ENCODE assay signal across 19 cellular contexts in the genomic region with DNA sequence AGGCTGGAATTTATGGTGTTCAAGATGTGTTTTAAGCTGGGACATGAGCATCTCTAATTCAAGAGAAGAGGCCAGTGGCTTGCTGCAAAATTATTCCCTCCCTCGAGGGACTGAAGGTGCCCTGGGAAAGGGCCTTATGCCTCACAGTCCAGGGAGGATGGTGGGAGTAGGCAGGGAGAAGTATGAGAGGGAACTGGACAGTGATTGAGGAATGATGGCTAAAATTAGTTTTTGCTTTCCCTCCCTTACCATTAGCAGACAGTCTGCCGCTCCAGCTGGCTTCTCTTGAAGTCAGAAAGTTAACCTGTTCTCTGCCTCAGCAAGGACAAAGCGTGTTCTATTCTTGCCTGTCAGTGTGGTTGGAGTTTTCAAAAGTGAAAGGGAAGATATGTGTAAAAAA.
"Had no signal": no experiment of that assay in that cellular context is flagged by ENCODE, and none has a peak within 500 bp of the region (broad histone marks: within the 10 kb centered on the region; RNA-seq: fewer than 3 reads in every experiment).

No MANE protein-coding gene starts in this region.

- H3K9me3 Mint-ChIP-seq: activated CD4-positive, alpha-beta memory T cell treated with anti-CD3 and anti-CD28 coated beads for 36 hours; activated T-cell treated with anti-CD3 and anti-CD28 coated beads, Interleukin-2, amount 50 U/mL, for 4 hours had no signal

- H3K4me3 ChIP-seq: ascending aorta, gastrocnemius medialis, lower lobe of right lung, psoas muscle, testis, upper lobe of right lung had no signal

- H3K27ac Mint-ChIP-seq: activated CD4-positive, alpha-beta memory T cell treated with anti-CD3 and anti-CD28 coated beads for 36 hours; naive thymus-derived CD4-positive, alpha-beta T cell; stimulated activated naive CD8-positive, alpha-beta T cell treated with anti-CD3 and anti-CD28 coated beads, Interleukin-15, Interleukin-2, amounts not matched to agents 100 ng/mL and 50 ng/mL, for 24 hours had no signal

- H3K4me1 Mint-ChIP-seq: naive thymus-derived CD4-positive, alpha-beta T cell had no signal

- DNase-seq: activated CD4-positive, alpha-beta memory T cell treated with anti-CD3 and anti-CD28 coated beads for 36 hours; activated gamma-delta T cell treated with Interleukin-2 at 50 U/mL for 16 hours; activated T-cell treated with anti-CD3 and anti-CD28 coated beads, Interleukin-2, amount 50 U/mL, for 4 hours; caudate nucleus; cortex of kidney; effector memory CD4-positive, alpha-beta T cell; gastrocnemius medialis; hippocampal formation; kidney glomerular epithelial cell; lower lobe of right lung; naive thymus-derived CD4-positive, alpha-beta T cell; psoas muscle; stimulated activated CD4-positive, alpha-beta T cell treated with anti-CD3 and anti-CD28 coated beads, Interleukin-15, amount 100 ng/mL, for 24 hours; stimulated activated CD4-positive, alpha-beta T cell treated with anti-CD3 and anti-CD28 coated beads, Interleukin-4, amount 100 ng/mL, for 24 hours; T-helper 9 cell; testis; upper lobe of right lung had no signal

- H3K36me3 Mint-ChIP-seq: activated CD4-positive, alpha-beta memory T cell treated with anti-CD3 and anti-CD28 coated beads for 36 hours; naive thymus-derived CD4-positive, alpha-beta T cell had no signal

- H3K4me3 Mint-ChIP-seq: activated CD4-positive, alpha-beta memory T cell treated with anti-CD3 and anti-CD28 coated beads for 36 hours; activated T-cell treated with anti-CD3 and anti-CD28 coated beads, Interleukin-2, amount 50 U/mL, for 4 hours; naive thymus-derived CD4-positive, alpha-beta T cell; stimulated activated naive CD8-positive, alpha-beta T cell treated with anti-CD3 and anti-CD28 coated beads, Interleukin-15, Interleukin-2, amounts not matched to agents 100 ng/mL and 50 ng/mL, for 24 hours had no signal

- H3K27me3 Mint-ChIP-seq: activated CD4-positive, alpha-beta memory T cell treated with anti-CD3 and anti-CD28 coated beads for 36 hours; naive thymus-derived CD4-positive, alpha-beta T cell; stimulated activated naive CD8-positive, alpha-beta T cell treated with anti-CD3 and anti-CD28 coated beads, Interleukin-15, Interleukin-2, amounts not matched to agents 100 ng/mL and 50 ng/mL, for 24 hours had no signal

- ATAC-seq: activated T-cell treated with anti-CD3 and anti-CD28 coated beads, Interleukin-2, amount 50 U/mL, for 4 hours; gastrocnemius medialis; lower lobe of right lung; naive thymus-derived CD4-positive, alpha-beta T cell; psoas muscle; upper lobe of right lung had no signal
